ENCODE assay signal across 3 cellular contexts in genomic region chr16:23929237-23929636, GRCh38.
TF ChIP-seq lines count a peak whose summit lies in the region.

No MANE protein-coding gene starts in this region.

TF ChIP-seq in HEK293, 187 proteins besides CTCF, POLR2A, EP300 and RAD21:
- no peak for TF ChIP-seq ZNF513 (tag by site-specific recombination; IDR thresholded peaks at IDR 0.05)
- TF ChIP-seq ZNF768 (tag by site-specific recombination; IDR thresholded peaks at IDR 0.05): peak; percentile 41; the same call in 1 of the 2 replicates

TF ChIP-seq in GM12878, 131 proteins besides CTCF, POLR2A, EP300 and RAD21:
- no peak for TF ChIP-seq ASH2L (IDR thresholded peaks at IDR 0.05; ENCODE audit: borderline replicate concordance, low read depth)

TF ChIP-seq in H1, 55 proteins besides CTCF, POLR2A, EP300 and RAD21:
- TF ChIP-seq RXRA (IDR thresholded peaks at IDR 0.05; ENCODE audit: insufficient read depth, low read depth, low read length) (no peak), KDM1A (IDR thresholded peaks at IDR 0.05; ENCODE audit: borderline replicate concordance, low read length) (0 out of 2 replicates have a peak, but pooled peaks have one; percentile 36)
